Comparison of ENCODE assay signal across 1 cellular context in genomic region chr6:38755874-38756273, GRCh38.
TF ChIP-seq lines count a peak whose summit lies in the region.

No MANE protein-coding gene starts in this region.

TF ChIP-seq in HCT116, 20 proteins besides CTCF, POLR2A, EP300 and RAD21 (continued from another document):
- TF ChIP-seq EGR1 (IDR thresholded peaks at IDR 0.05; ENCODE audit: low read depth) (peak; percentile 64; the same call in 1 of the 2 replicates), EZH2 (IDR thresholded peaks at IDR 0.05) (no peak)
- TF ChIP-seq, protein P1, sequence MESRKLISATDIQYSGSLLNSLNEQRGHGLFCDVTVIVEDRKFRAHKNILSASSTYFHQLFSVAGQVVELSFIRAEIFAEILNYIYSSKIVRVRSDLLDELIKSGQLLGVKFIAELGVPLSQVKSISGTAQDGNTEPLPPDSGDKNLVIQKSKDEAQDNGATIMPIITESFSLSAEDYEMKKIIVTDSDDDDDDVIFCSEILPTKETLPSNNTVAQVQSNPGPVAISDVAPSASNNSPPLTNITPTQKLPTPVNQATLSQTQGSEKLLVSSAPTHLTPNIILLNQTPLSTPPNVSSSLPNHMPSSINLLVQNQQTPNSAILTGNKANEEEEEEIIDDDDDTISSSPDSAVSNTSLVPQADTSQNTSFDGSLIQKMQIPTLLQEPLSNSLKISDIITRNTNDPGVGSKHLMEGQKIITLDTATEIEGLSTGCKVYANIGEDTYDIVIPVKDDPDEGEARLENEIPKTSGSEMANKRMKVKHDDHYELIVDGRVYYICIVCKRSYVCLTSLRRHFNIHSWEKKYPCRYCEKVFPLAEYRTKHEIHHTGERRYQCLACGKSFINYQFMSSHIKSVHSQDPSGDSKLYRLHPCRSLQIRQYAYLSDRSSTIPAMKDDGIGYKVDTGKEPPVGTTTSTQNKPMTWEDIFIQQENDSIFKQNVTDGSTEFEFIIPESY (IDR thresholded peaks at IDR 0.05; ENCODE audit: extremely low read depth, insufficient replicate concordance, low read length), result no peak
